Comparison of ENCODE assay signal across 18 cellular contexts in the genomic region with DNA sequence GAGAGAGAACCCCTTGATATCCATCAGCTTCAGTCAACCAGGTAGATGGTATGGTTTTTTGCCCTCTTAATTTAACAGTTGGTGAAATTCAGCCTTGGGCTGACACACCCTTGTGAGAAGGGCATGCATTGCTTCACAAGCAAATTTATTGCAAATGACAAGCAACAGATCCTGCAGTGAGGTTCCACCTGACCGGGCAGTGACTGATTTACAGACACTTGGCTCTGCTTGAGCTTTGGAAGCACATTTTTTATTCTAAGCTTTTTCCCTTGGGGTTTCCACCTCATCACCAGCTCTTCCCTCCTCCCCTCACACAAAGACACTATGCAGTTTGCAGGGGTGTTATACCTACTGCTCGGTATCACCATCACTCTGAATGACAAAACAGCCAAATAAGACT.
"Had no signal": no experiment of that assay in that cellular context is flagged by ENCODE, and none has a peak within 500 bp of the region (broad histone marks: within the 10 kb centered on the region; RNA-seq: fewer than 3 reads in every experiment).

No MANE protein-coding gene starts in this region.

- DNase-seq: activated CD4-positive, alpha-beta T cell treated with anti-CD3 and anti-CD28 coated beads, Interleukin-2, amount 50 U/mL, for 1 hour; activated CD8-positive, alpha-beta memory T cell treated with anti-CD3 and anti-CD28 coated beads for 24 hours; activated naive CD4-positive, alpha-beta T cell treated with anti-CD3 and anti-CD28 coated beads for 36 hours; activated naive CD8-positive, alpha-beta T cell treated with anti-CD3 and anti-CD28 coated beads, Interleukin-2, amount 50 U/mL, for 24 hours; activated T-cell treated with anti-CD3 and anti-CD28 coated beads for 4 hours; effector memory CD8-positive, alpha-beta T cell; head of caudate nucleus; left colon; midbrain; ovary; stimulated activated CD4-positive, alpha-beta T cell treated with anti-CD3 and anti-CD28 coated beads, Interleukin-2, amount 100 ng/mL, for 24 hours; thyroid gland; uterus had no signal

- ATAC-seq: activated naive CD8-positive, alpha-beta T cell treated with anti-CD3 and anti-CD28 coated beads, Interleukin-2, amount 50 U/mL, for 24 hours; activated T-helper 17 cell treated with anti-CD3 and anti-CD28 coated beads, Interleukin-2, amount 50 U/mL, for 72 hours; effector memory CD8-positive, alpha-beta T cell; left colon; stimulated activated effector memory CD8-positive, alpha-beta T cell treated with anti-CD3 and anti-CD28 coated beads, Interleukin-12 subunit alpha, Interleukin-12 subunit beta, amount 100 ng/mL, for 72 hours had no signal

- H3K4me1 ChIP-seq: ascending aorta, breast epithelium, thyroid gland, uterus had no signal

- H3K4me3 ChIP-seq: ascending aorta, breast epithelium, lung, ovary, thyroid gland, uterus had no signal

- H3K36me3 ChIP-seq: ascending aorta, breast epithelium, ovary, thyroid gland, uterus had no signal

- H3K27ac ChIP-seq: ascending aorta, breast epithelium, ovary, thyroid gland, uterus had no signal

- H3K9me3 ChIP-seq: ovary, thyroid gland, uterus had no signal

- H3K27me3 ChIP-seq: ascending aorta, ovary, thyroid gland, uterus had no signal
